30 cellular contexts compared by ENCODE assay signal in genomic region chr22:24801906-24802504, GRCh38. TPM values are rescaled to one million over a fixed set of nuclear protein-coding genes. Genes with fewer than 3 reads are reported as not detected.
A peak's percentile ranks its signal among the peaks of the same experiment; 100 is the strongest.
DNase-seq lines count a peak whose midpoint lies in the region; ATAC-seq lines count a peak whose summit lies in the region.
"Had no signal": no experiment of that assay in that cellular context is flagged by ENCODE, and none has a peak within 500 bp of the region (broad histone marks: within the 10 kb centered on the region; RNA-seq: fewer than 3 reads in every experiment).

No MANE protein-coding gene starts in this region.

- H3K27ac Mint-ChIP-seq in activated CD4-positive, alpha-beta T cell treated with anti-CD3 and anti-CD28 coated beads, Interleukin-2, amount 10 ng/mL, durations not matched to agents 7 days and 5 days = no peak overlapping the region
- peak overlapping the region in 4 of 7 donors; percentile 7 to 92 (median 72) for H3K27ac Mint-ChIP-seq in CD4-positive, alpha-beta memory T cell
- H3K27ac Mint-ChIP-seq in T-cell = no peak overlapping the region
- H3K27ac Mint-ChIP-seq: activated naive CD8-positive, alpha-beta T cell treated with anti-CD3 and anti-CD28 coated beads, Interleukin-2, amount 50 U/mL, for 24 hours; CD4-positive, CD25-positive, alpha-beta regulatory T cell; GM23338; natural killer cell treated with Interleukin-12 subunit alpha and Interleukin-12 subunit beta and Interleukin-15 and Interleukin-18, amount 100 ng/mL, for 72 hours; stimulated activated naive CD8-positive, alpha-beta T cell treated with anti-CD3 and anti-CD28 coated beads, Interleukin-15, amount 100 ng/mL, for 72 hours; WTC11 had no signal

- CTCF ChIA-PET in activated CD4-positive, alpha-beta T cell treated with anti-CD3 and anti-CD28 coated beads, Interleukin-2, amount 10 ng/mL, durations not matched to agents 7 days and 5 days (lab: Charles Lee) = interaction anchor here (1.1 to 1.3 kb wide), 2 partner anchors 11 to 382 kb away, joined by 3 to 6 read pairs; no protein-coding TSS in a partner anchor
- CTCF ChIA-PET in CD4-positive, alpha-beta memory T cell (lab: Charles Lee; ENCODE audit: partially characterized antibody) = interaction anchor here (0.6 to 5.0 kb wide), 16 partner anchors 9 to 1524 kb away, joined by 3 to 27 read pairs (median 4); no protein-coding TSS in a partner anchor
- CTCF ChIA-PET in T-cell (lab: Charles Lee) = interaction anchor here (0.6 to 0.7 kb wide), 2 partner anchors 23 to 75 kb away, joined by 3 read pairs; no protein-coding TSS in a partner anchor

- H3K9me3 Mint-ChIP-seq in activated CD4-positive, alpha-beta T cell treated with anti-CD3 and anti-CD28 coated beads, Interleukin-2, amount 10 ng/mL, durations not matched to agents 7 days and 5 days = no peaks in the 10 kb centered on the region
- no peaks in the 10 kb centered on the region for H3K9me3 Mint-ChIP-seq in CD4-positive, alpha-beta memory T cell
- no peaks in the 10 kb centered on the region for H3K9me3 Mint-ChIP-seq in T-cell
- H3K9me3 Mint-ChIP-seq: activated naive CD8-positive, alpha-beta T cell treated with anti-CD3 and anti-CD28 coated beads, Interleukin-2, amount 50 U/mL, for 24 hours; GM23338; natural killer cell treated with Interleukin-12 subunit alpha and Interleukin-12 subunit beta and Interleukin-15 and Interleukin-18, amount 100 ng/mL, for 72 hours; stimulated activated naive CD8-positive, alpha-beta T cell treated with anti-CD3 and anti-CD28 coated beads, Interleukin-15, amount 100 ng/mL, for 72 hours; WTC11 had no signal

- peaks cover 12% of the 10 kb centered on the region for H3K4me1 Mint-ChIP-seq in activated CD4-positive, alpha-beta T cell treated with anti-CD3 and anti-CD28 coated beads, Interleukin-2, amount 10 ng/mL, durations not matched to agents 7 days and 5 days
- peaks cover 10 to 15% (median 14%) of the 10 kb centered on the region in 4 donors for H3K4me1 Mint-ChIP-seq in CD4-positive, alpha-beta memory T cell
- peaks cover 4 to 17% (median 7%) of the 10 kb centered on the region in 3 donors for H3K4me1 Mint-ChIP-seq in T-cell
- H3K4me1 Mint-ChIP-seq: GM23338 had no signal

- DNase-seq in activated CD4-positive, alpha-beta T cell treated with anti-CD3 and anti-CD28 coated beads for 48 hours = peak; percentile 36
- DNase-seq in activated CD4-positive, alpha-beta T cell treated with anti-CD3 and anti-CD28 coated beads, Interleukin-2, amount 10 ng/mL, durations not matched to agents 7 days and 5 days = no peak
- DNase-seq in CD4-positive, alpha-beta memory T cell = no peak
- peak; percentile 58 for DNase-seq in RPMI8226
- no peak for DNase-seq in left colon
- DNase-seq in T-cell = no peak
- DNase-seq in cerebellar nuclear complex (lab: John Stamatoyannopoulos, UW) = no peak
- DNase-seq: 8988T; activated naive CD8-positive, alpha-beta T cell treated with anti-CD3 and anti-CD28 coated beads, Interleukin-2, amount 50 U/mL, for 24 hours; central memory CD4-positive, alpha-beta T cell; dermis blood vessel endothelial cell; DMS 273 treated with DMSO at 0.1 percent for 48 hours; EL; esophagus squamous epithelium; foreskin melanocyte; IMR-90; mucosa of descending colon; NCI-H1048; NCI-H1694; NCI-H510A treated with DMSO at 0.1 percent for 48 hours; pancreas; right cardiac atrium; SHP77 treated with DMSO at 0.1 percent for 48 hours; stimulated activated naive CD8-positive, alpha-beta T cell treated with anti-CD3 and anti-CD28 coated beads, Interleukin-15, amount 100 ng/mL, for 72 hours had no signal

- peak; percentile 15 for ATAC-seq in left colon
- no peak for ATAC-seq in T-cell (replicated peaks in 1 of 4)
- no peak for ATAC-seq in HG03521 (IDR thresholded peaks at IDR 0.05; ENCODE audit: unreplicated experiment)
- ATAC-seq: activated naive CD8-positive, alpha-beta T cell treated with anti-CD3 and anti-CD28 coated beads, Interleukin-2, amount 50 U/mL, for 24 hours; natural killer cell treated with Interleukin-12 subunit alpha and Interleukin-12 subunit beta and Interleukin-15 and Interleukin-18, amount 100 ng/mL, for 72 hours; pancreas; right cardiac atrium; stimulated activated naive CD8-positive, alpha-beta T cell treated with anti-CD3 and anti-CD28 coated beads, Interleukin-15, amount 100 ng/mL, for 72 hours had no signal

- no peak overlapping the region for H3K27ac ChIP-seq in CD4-positive, alpha-beta memory T cell (ENCODE audit: low read depth, low read length)
- H3K27ac ChIP-seq: esophagus squamous epithelium, pancreas had no signal

- H3K4me1 ChIP-seq in CD4-positive, alpha-beta memory T cell (ENCODE audit: insufficient read depth, low read length) = peaks cover 13% of the 10 kb centered on the region
- H3K4me1 ChIP-seq: pancreas had no signal

- POLR2A ChIA-PET in activated CD4-positive, alpha-beta T cell treated with anti-CD3 and anti-CD28 coated beads, Interleukin-2, amount 10 ng/mL, durations not matched to agents 7 days and 5 days (lab: Charles Lee) = no interaction called here
- POLR2A ChIA-PET in CD4-positive, alpha-beta memory T cell (lab: Charles Lee; ENCODE audit: partially characterized antibody) = no interaction called here
- POLR2A ChIA-PET in T-cell (lab: Charles Lee) = no interaction called here

- no peak overlapping the region for H3K4me3 Mint-ChIP-seq in activated CD4-positive, alpha-beta T cell treated with anti-CD3 and anti-CD28 coated beads, Interleukin-2, amount 10 ng/mL, durations not matched to agents 7 days and 5 days
- peak overlapping the region in 4 of 8 donors; percentile 27 to 66 (median 50) for H3K4me3 Mint-ChIP-seq in CD4-positive, alpha-beta memory T cell
- peak overlapping the region in 1 of 3 donors; percentile 21 for H3K4me3 Mint-ChIP-seq in T-cell
- H3K4me3 Mint-ChIP-seq: activated naive CD8-positive, alpha-beta T cell treated with anti-CD3 and anti-CD28 coated beads, Interleukin-2, amount 50 U/mL, for 24 hours; GM23338; natural killer cell treated with Interleukin-12 subunit alpha and Interleukin-12 subunit beta and Interleukin-15 and Interleukin-18, amount 100 ng/mL, for 72 hours; stimulated activated naive CD8-positive, alpha-beta T cell treated with anti-CD3 and anti-CD28 coated beads, Interleukin-15, amount 100 ng/mL, for 72 hours; WTC11 had no signal

- no peaks in the 10 kb centered on the region for H3K9me3 ChIP-seq in CD4-positive, alpha-beta memory T cell (ENCODE audit: control insufficient read depth in 1 of 2, low read length in 2 of 2)
- H3K9me3 ChIP-seq: esophagus squamous epithelium, mucosa of descending colon, pancreas had no signal

- H3K27me3 Mint-ChIP-seq in activated CD4-positive, alpha-beta T cell treated with anti-CD3 and anti-CD28 coated beads, Interleukin-2, amount 10 ng/mL, durations not matched to agents 7 days and 5 days = peaks cover 3% of the 10 kb centered on the region
- H3K27me3 Mint-ChIP-seq in CD4-positive, alpha-beta memory T cell = no peaks in the 10 kb centered on the region
- no peaks in the 10 kb centered on the region for H3K27me3 Mint-ChIP-seq in T-cell
- H3K27me3 Mint-ChIP-seq: CD4-positive, CD25-positive, alpha-beta regulatory T cell; natural killer cell treated with Interleukin-12 subunit alpha and Interleukin-12 subunit beta and Interleukin-15 and Interleukin-18, amount 100 ng/mL, for 72 hours; stimulated activated naive CD8-positive, alpha-beta T cell treated with anti-CD3 and anti-CD28 coated beads, Interleukin-15, amount 100 ng/mL, for 72 hours had no signal

- no peaks in the 10 kb centered on the region for H3K36me3 Mint-ChIP-seq in activated CD4-positive, alpha-beta T cell treated with anti-CD3 and anti-CD28 coated beads, Interleukin-2, amount 10 ng/mL, durations not matched to agents 7 days and 5 days (ENCODE audit: low read depth)
- no peaks in the 10 kb centered on the region for H3K36me3 Mint-ChIP-seq in CD4-positive, alpha-beta memory T cell
- H3K36me3 Mint-ChIP-seq in T-cell = no peaks in the 10 kb centered on the region
- H3K36me3 Mint-ChIP-seq: CD4-positive, CD25-positive, alpha-beta regulatory T cell; natural killer cell treated with Interleukin-12 subunit alpha and Interleukin-12 subunit beta and Interleukin-15 and Interleukin-18, amount 100 ng/mL, for 72 hours; WTC11 had no signal

- intact Hi-C loops in CD4-positive, alpha-beta memory T cell (cut with micrococcal nuclease) = no loop called here
- intact Hi-C loops in left colon (cut with DNase I, micrococcal nuclease) = no loop called here

- no peaks in the 10 kb centered on the region for H3K27me3 ChIP-seq in CD4-positive, alpha-beta memory T cell (ENCODE audit: insufficient read depth, low read length)
- H3K27me3 ChIP-seq: pancreas had no signal

- H3K4me3 ChIP-seq in CD4-positive, alpha-beta memory T cell (ENCODE audit: low read length in 2 of 2) = no peak overlapping the region
- H3K4me3 ChIP-seq: esophagus squamous epithelium, GM23338, lung, mucosa of descending colon, pancreas had no signal

- no peaks in the 10 kb centered on the region for H3K36me3 ChIP-seq in CD4-positive, alpha-beta memory T cell (ENCODE audit: insufficient read depth, low read length)
- H3K36me3 ChIP-seq: esophagus squamous epithelium, pancreas had no signal

RNA-seq across cellular contexts. Expression of gene SGSM1, which starts 4.0 kb away (rescaled TPM):
- total RNA-seq in activated CD4-positive, alpha-beta T cell treated with anti-CD3 and anti-CD28 coated beads, Interleukin-2, amount 10 ng/mL, durations not matched to agents 7 days and 5 days = under 1 TPM; 0.12 to 0.15 TPM
- 1 to 10 TPM; 3.2 to 3.4 TPM for total RNA-seq in CD4-positive, alpha-beta memory T cell
- under 1 TPM; 0.08 to 0.76 TPM for polyA plus RNA-seq in CD4-positive, alpha-beta memory T cell
- total RNA-seq in left colon (1 to 10 TPM; 2.1 to 4.1 TPM), T-cell (1 to 10 TPM in 4 of 5 donors, under 1 TPM in 1; 0.82 to 2.1 (median 1.7) TPM)
- total RNA-seq: IMR-90 had no signal
- polyA plus RNA-seq: IMR-90 had no signal

RNA-seq across cellular contexts. Expression of gene PIWIL3, which starts 27.5 kb away (rescaled TPM):
- not detected for total RNA-seq in activated CD4-positive, alpha-beta T cell treated with anti-CD3 and anti-CD28 coated beads, Interleukin-2, amount 10 ng/mL, durations not matched to agents 7 days and 5 days
- total RNA-seq in CD4-positive, alpha-beta memory T cell = not detected
- not detected for polyA plus RNA-seq in CD4-positive, alpha-beta memory T cell
- total RNA-seq in left colon (not detected), T-cell (not detected)
- total RNA-seq: CD4-positive, CD25-positive, alpha-beta regulatory T cell; esophagus squamous epithelium; IMR-90; lung; mucosa of descending colon; natural killer cell treated with Interleukin-12 subunit alpha and Interleukin-12 subunit beta and Interleukin-15 and Interleukin-18, amount 100 ng/mL, for 72 hours; pancreas; right cardiac atrium had no signal
- polyA plus RNA-seq: CD4-positive, CD25-positive, alpha-beta regulatory T cell; IMR-90; lung; pancreas; right cardiac atrium had no signal

Comparison
In these comparisons a context has a peak if more than half of its experiments do, and no peak if none do; other contexts are left out.
1. DNase-seq: peak in activated CD4-positive, alpha-beta T cell treated with anti-CD3 and anti-CD28 coated beads for 48 hours (single experiment) and RPMI8226 (single experiment); none in activated CD4-positive, alpha-beta T cell treated with anti-CD3 and anti-CD28 coated beads, Interleukin-2, amount 10 ng/mL, durations not matched to agents 7 days and 5 days (single experiment), CD4-positive, alpha-beta memory T cell (0 of 5), left colon (0 of 2), T-cell (0 of 34) and cerebellar nuclear complex (0 of 2).
2. H3K27ac Mint-ChIP-seq: peak in CD4-positive, alpha-beta memory T cell (4 of 7); none in activated CD4-positive, alpha-beta T cell treated with anti-CD3 and anti-CD28 coated beads, Interleukin-2, amount 10 ng/mL, durations not matched to agents 7 days and 5 days (single experiment) and T-cell (0 of 2).